In the genomic region with DNA sequence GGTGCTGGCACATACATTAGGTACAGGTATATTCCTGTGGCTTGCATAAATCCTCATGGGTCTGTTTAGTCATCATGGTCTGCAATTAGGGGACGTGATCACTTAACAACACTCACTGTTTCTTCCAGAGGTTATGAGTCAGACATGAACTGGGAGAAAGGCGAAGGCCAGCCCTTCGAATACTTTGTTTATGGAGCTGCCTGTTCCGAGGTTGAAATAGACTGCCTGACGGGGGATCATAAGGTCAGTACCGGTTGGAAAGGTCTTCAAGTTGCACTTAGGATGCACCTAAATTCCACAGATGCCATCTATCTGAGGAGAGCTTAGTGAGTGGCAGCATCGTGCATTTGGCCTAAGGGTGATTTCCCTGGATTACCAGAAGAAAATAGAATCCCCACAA, we compare ENCODE assay signal across 15 cellular contexts.
DNase-seq lines count a peak whose midpoint lies in the region; ATAC-seq, FAIRE-seq and TF ChIP-seq lines count a peak whose summit lies in the region.
"Had no signal": no experiment of that assay in that cellular context is flagged by ENCODE, and none has a peak within 500 bp of the region (broad histone marks: within the 10 kb centered on the region; RNA-seq: fewer than 3 reads in every experiment).

No MANE protein-coding gene starts in this region.

- intact Hi-C loops in K562 (cut with micrococcal nuclease): no loop called here

- no peaks in the 10 kb centered on the region for H3K27me3 ChIP-seq in K562 (ENCODE audit: control insufficient read depth in 2 of 2, insufficient read depth in 2 of 2, low read length in 2 of 2)
- H3K27me3 ChIP-seq in kidney epithelial cell (ENCODE audit: control insufficient read depth, insufficient read depth, low read length): no peaks in the 10 kb centered on the region
- H3K27me3 ChIP-seq in Karpas-422 (ENCODE audit: low read length): no peaks in the 10 kb centered on the region
- H3K27me3 ChIP-seq: BE2C, sigmoid colon had no signal

- DNase-seq in AG08396 (ENCODE audit: low spot score): peak; percentile 34
- peak; percentile 89 for DNase-seq in HT1080 (ENCODE audit: low read depth)
- no peak for DNase-seq in K562 (ENCODE audit: extremely low read depth in 1 of 4, low spot score in 3 of 4)
- peak; percentile 43 for DNase-seq in kidney epithelial cell (ENCODE audit: low read depth)
- DNase-seq in NCI-H1417 treated with DMSO at 0.1 percent for 48 hours (lab: John Stamatoyannopoulos, UW): no peak
- no peak for DNase-seq in Karpas-422
- DNase-seq: activated CD4-positive, alpha-beta T cell treated with anti-CD3 and anti-CD28 coated beads for 1 hour; activated effector memory CD4-positive, alpha-beta T cell treated with anti-CD3 and anti-CD28 coated beads, Interleukin-2, amount 50 U/mL, for 16 hours; BE2C; head of caudate nucleus; NCI-H2227 treated with DMSO at 0.1 percent for 48 hours; sigmoid colon had no signal

- no peaks in the 10 kb centered on the region for H3K9me2 ChIP-seq in Karpas-422 (replicated peaks; ENCODE audit: insufficient read depth, low read length)

- no peak overlapping the region for H3K4me3 ChIP-seq in K562
- H3K4me3 ChIP-seq in kidney epithelial cell (ENCODE audit: low read depth, low read length): no peak overlapping the region
- no peak overlapping the region for H3K4me3 ChIP-seq in Karpas-422 (ENCODE audit: low read length)
- H3K4me3 ChIP-seq: sigmoid colon had no signal

- H3K79me2 ChIP-seq in K562 (ENCODE audit: control insufficient read depth, insufficient read depth, low read length) (no peaks in the 10 kb centered on the region), Karpas-422 (ENCODE audit: low read length) (no peaks in the 10 kb centered on the region)

- H3K4me2 ChIP-seq in K562 (ENCODE audit: insufficient read depth, low read length) (no peak overlapping the region), Karpas-422 (ENCODE audit: low read depth, low read length, poor library complexity, severe bottlenecking) (no peak overlapping the region)

- H3K9me1 ChIP-seq in K562 (ENCODE audit: control insufficient read depth, insufficient read depth, low read length): no peaks in the 10 kb centered on the region

- no peak overlapping the region for H3K9ac ChIP-seq in K562 (ENCODE audit: insufficient read depth in 1 of 2, low read depth in 2 of 2, low read length in 2 of 2)
- H3K9ac ChIP-seq in Karpas-422 (ENCODE audit: low read length): no peak overlapping the region

- POLR2A ChIA-PET in K562 (lab: Yijun Ruan, JAX): no interaction called here

- no peak overlapping the region for H3K27ac ChIP-seq in K562 (ENCODE audit: extremely low read depth, low read depth, low read length)
- no peak overlapping the region for H3K27ac ChIP-seq in Karpas-422 (ENCODE audit: low read length)
- H3K27ac ChIP-seq: sigmoid colon had no signal

- no peak for TF ChIP-seq EP300 in K562 (IDR thresholded peaks at IDR 0.05; ENCODE audit: low read length)

- H3K4me1 ChIP-seq in K562 (replicated peaks in 1 of 2; ENCODE audit: control insufficient read depth in 2 of 2, insufficient read depth in 2 of 2, low read length in 2 of 2): peaks cover 0 to 6% of the 10 kb centered on the region in 2 experiments; a peak in 2 of 5 replicates
- 0 out of 2 replicates have a peak, but pooled peaks cover 5% of the 10 kb centered on the region for H3K4me1 ChIP-seq in Karpas-422 (ENCODE audit: low read length)
- H3K4me1 ChIP-seq: sigmoid colon had no signal

- no peak for TF ChIP-seq CTCF in K562 (IDR thresholded peaks at IDR 0.05 in 2 of 3, conservative IDR thresholded peaks at IDR 0.05 in 1 of 3; ENCODE audit: insufficient read depth in 2 of 3, low read depth in 1 of 3, low read length in 3 of 3)
- no peak for TF ChIP-seq CTCF in kidney epithelial cell (IDR thresholded peaks at IDR 0.05; ENCODE audit: insufficient read depth, low read length, poor library complexity, severe bottlenecking)

- in situ Hi-C loops in K562 (cut with MboI): no loop called here

- no peak for TF ChIP-seq POLR2A in K562 (conservative IDR thresholded peaks at IDR 0.05)

- no peaks in the 10 kb centered on the region for H3K9me3 ChIP-seq in K562 (replicated peaks; ENCODE audit: control insufficient read depth, insufficient read depth, low read depth, low read length)
- no peaks in the 10 kb centered on the region for H3K9me3 ChIP-seq in Karpas-422 (ENCODE audit: low read length)
- H3K9me3 ChIP-seq: BE2C, sigmoid colon had no signal

- CTCF ChIA-PET in K562 (lab: Yijun Ruan, JAX; ENCODE audit: low intra/inter-chr PET ratio): no interaction called here

- WGBS in K562 (ENCODE audit: insufficient coverage, low coverage, missing lambda C conversion rate): 11% methylated on average over 6 of the region's 7 CpGs

- H4K20me1 ChIP-seq in K562 (replicated peaks; ENCODE audit: control insufficient read depth, insufficient read depth, low read length) (no peaks in the 10 kb centered on the region), Karpas-422 (ENCODE audit: insufficient read depth, low read depth, low read length) (no peaks in the 10 kb centered on the region)

- H3K36me3 ChIP-seq in K562 (ENCODE audit: control insufficient read depth, insufficient read depth, low read length): no peaks in the 10 kb centered on the region
- H3K36me3 ChIP-seq in kidney epithelial cell (ENCODE audit: control insufficient read depth, insufficient read depth, low read length): no peaks in the 10 kb centered on the region
- no peaks in the 10 kb centered on the region for H3K36me3 ChIP-seq in Karpas-422 (ENCODE audit: insufficient read depth, low read length)
- H3K36me3 ChIP-seq: BE2C, sigmoid colon had no signal

- no peak for TF ChIP-seq RAD21 in K562 (CRISPR knock-in tag; conservative IDR thresholded peaks at IDR 0.05 in 1 of 2, IDR thresholded peaks at IDR 0.05 in 1 of 2)

- FAIRE-seq in K562 (lab: Jason Lieb, UNC): no peak
- FAIRE-seq: H1 had no signal

- peak overlapping the region; percentile 32; the same call in 1 of the 2 replicates for H2AFZ ChIP-seq in K562 (ENCODE audit: low read depth, low read length)
- no peak overlapping the region for H2AFZ ChIP-seq in Karpas-422 (ENCODE audit: low read length)

- ATAC-seq in K562 (no peak), GM21390 (IDR thresholded peaks at IDR 0.05; ENCODE audit: unreplicated experiment) (no peak), GM21825 (IDR thresholded peaks at IDR 0.05; ENCODE audit: unreplicated experiment) (no peak)

- no TSS peak for BruUV-seq in K562 (replicated peaks; lab: Mats Ljungman, UMichigan)

TF ChIP-seq in K562, 482 proteins besides CTCF, POLR2A, EP300 and RAD21:
- TF ChIP-seq PTBP1 (IDR thresholded peaks at IDR 0.05; ENCODE audit: low read depth, low read length): no peak
- TF ChIP-seq KDM2B (CRISPR knock-in tag; IDR thresholded peaks at IDR 0.05): no peak
- TF ChIP-seq ZBTB11 (CRISPR knock-in tag; IDR thresholded peaks at IDR 0.05): no peak
- no peak for TF ChIP-seq CEBPG (CRISPR knock-in tag; IDR thresholded peaks at IDR 0.05)
- TF ChIP-seq CEBPG (tag; conservative IDR thresholded peaks at IDR 0.05 in 1 of 2, IDR thresholded peaks at IDR 0.05 in 1 of 2): no peak
TF ChIP-seq in K562: peak in this region for 0.

Comparison
In these comparisons a context has a peak if more than half of its experiments do, and no peak if none do; other contexts are left out.
1. DNase-seq: peak in AG08396 (single experiment), HT1080 (single experiment) and kidney epithelial cell (single experiment); none in K562 (0 of 4), NCI-H1417 treated with DMSO at 0.1 percent for 48 hours (single experiment) and Karpas-422 (single experiment).